In the genomic region with DNA sequence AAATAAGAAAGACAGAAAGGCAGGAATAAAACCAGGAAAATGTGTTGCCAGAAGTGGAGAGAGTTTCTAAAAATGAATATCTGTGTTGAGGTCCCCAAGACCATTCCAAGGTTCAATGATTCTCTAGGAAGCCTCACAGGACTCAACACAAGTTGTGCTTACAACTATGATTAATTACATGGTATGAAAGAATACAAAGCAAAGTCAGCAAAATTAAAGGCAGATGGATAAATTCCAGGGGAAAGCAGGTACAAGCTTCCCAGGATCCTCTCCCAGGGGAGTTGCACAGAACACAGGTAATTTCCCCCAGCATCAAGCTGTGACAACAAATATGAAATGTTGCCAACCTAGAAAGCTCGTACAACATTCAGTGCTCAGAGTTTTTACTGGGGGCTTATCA, we compare ENCODE assay signal across 8 cellular contexts.
"Had no signal": no experiment of that assay in that cellular context is flagged by ENCODE, and none has a peak within 500 bp of the region (broad histone marks: within the 10 kb centered on the region; RNA-seq: fewer than 3 reads in every experiment).

No MANE protein-coding gene starts in this region.

- H3K4me2 ChIP-seq: KMS-11 had no signal

- H3K27ac Mint-ChIP-seq: IgD-negative memory B cell had no signal

- H3K27ac ChIP-seq: HL-60, KMS-11 had no signal

- H3K9ac ChIP-seq: KMS-11 had no signal

- ATAC-seq: K562 had no signal

- H3K4me3 ChIP-seq: K562 had no signal

- H3K4me3 Mint-ChIP-seq: IgD-negative memory B cell had no signal

- FAIRE-seq: HTR-8/SVneo, K562 had no signal

- DNase-seq: IMR-90, KBM-7, KG1 had no signal

- H3K36me3 Mint-ChIP-seq: IgD-negative memory B cell had no signal
